26 cellular contexts compared by ENCODE assay signal in genomic region chr12:132306885-132307191, GRCh38. TPM values are rescaled to one million over a fixed set of nuclear protein-coding genes. Genes with fewer than 3 reads are reported as not detected.
"Had no signal": no experiment of that assay in that cellular context is flagged by ENCODE, and none has a peak within 500 bp of the region (broad histone marks: within the 10 kb centered on the region; RNA-seq: fewer than 3 reads in every experiment).

No MANE protein-coding gene starts in this region.

- H3K27ac ChIP-seq: colonic mucosa, esophagus muscularis mucosa, foreskin keratinocyte, gastroesophageal sphincter, heart right ventricle, prostate gland, skin epidermis, thoracic aorta, tibial nerve, upper lobe of left lung had no signal

- FAIRE-seq: endothelial cell of umbilical vein, islet of Langerhans, urothelium cell line had no signal

- ATAC-seq: foreskin keratinocyte; gastroesophageal sphincter; mucosa of descending colon; naive thymus-derived CD4-positive, alpha-beta T cell; right cardiac atrium; stimulated activated naive B cell treated with anti-CD40 and anti-IgM and Interleukin-4, amounts not matched to agents 10 μg/mL and 1 μg/mL and 100 μg/mL, for 72 hours had no signal

- DNase-seq: colonic mucosa; dermis blood vessel endothelial cell; effector memory CD4-positive, alpha-beta T cell; foreskin keratinocyte; hippocampal formation; kidney glomerular epithelial cell; mesenchymal stem cell; naive thymus-derived CD4-positive, alpha-beta T cell; stimulated activated CD4-positive, alpha-beta T cell treated with anti-CD3 and anti-CD28 coated beads, Interleukin-15, amount 100 ng/mL, for 24 hours; stimulated activated CD4-positive, alpha-beta T cell treated with anti-CD3 and anti-CD28 coated beads, Interleukin-2, amount 100 ng/mL, for 48 hours; stimulated activated naive B cell treated with anti-CD40 and anti-IgM and Interleukin-4, amounts not matched to agents 10 μg/mL and 1 μg/mL and 100 μg/mL, for 72 hours had no signal

- H3K36me3 ChIP-seq: colonic mucosa, esophagus muscularis mucosa, gastroesophageal sphincter, heart right ventricle, prostate gland, thoracic aorta, tibial nerve, upper lobe of left lung had no signal

- H3K27me3 ChIP-seq: colonic mucosa, foreskin keratinocyte, tibial nerve, upper lobe of left lung had no signal

- H3K9me3 ChIP-seq: colonic mucosa, prostate gland had no signal

- H3K4me3 ChIP-seq: colonic mucosa, esophagus muscularis mucosa, gastroesophageal sphincter, heart right ventricle, mucosa of descending colon, prostate gland, skin epidermis, thoracic aorta, tibial nerve, upper lobe of left lung had no signal

- H3K4me1 ChIP-seq: colonic mucosa, esophagus muscularis mucosa, foreskin keratinocyte, gastroesophageal sphincter, heart right ventricle, prostate gland, tibial nerve, upper lobe of left lung had no signal

RNA-seq across cellular contexts. Expression of gene GALNT9, which starts 22.6 kb away (rescaled TPM):
- total RNA-seq: chondrocyte; epithelial cell of proximal tubule; foreskin keratinocyte; naive thymus-derived CD4-positive, alpha-beta T cell had no signal
- polyA plus RNA-seq: foreskin keratinocyte; naive thymus-derived CD4-positive, alpha-beta T cell had no signal
